ENCODE assay signal across 18 cellular contexts in genomic region chr9:90956026-90956810, GRCh38.
A peak's percentile ranks its signal among the peaks of the same experiment; 100 is the strongest.
DNase-seq lines count a peak whose midpoint lies in the region; ATAC-seq and TF ChIP-seq lines count a peak whose summit lies in the region.
"Had no signal": no experiment of that assay in that cellular context is flagged by ENCODE, and none has a peak within 500 bp of the region (broad histone marks: within the 10 kb centered on the region; RNA-seq: fewer than 3 reads in every experiment).

No MANE protein-coding gene starts in this region.

- TF ChIP-seq CTCF in RWPE2 (IDR thresholded peaks at IDR 0.05; ENCODE audit: poor library complexity, severe bottlenecking) (no peak), foreskin fibroblast (IDR thresholded peaks at IDR 0.05; ENCODE audit: low read depth, low read length) (no peak), thyroid gland (IDR thresholded peaks at IDR 0.05) (no peak)

- H3K27ac ChIP-seq in RWPE2 (ENCODE audit: poor library complexity, severe bottlenecking): no peak overlapping the region
- H3K27ac ChIP-seq in thyroid gland: peak overlapping the region in 2 of 3 donors; percentile 34 to 39
- H3K27ac ChIP-seq: BLaER1 treated with 17β-estradiol and CSF1 and Interleukin-3, amounts not matched to agents 10 nM and 100 nM; pancreas had no signal

- H3K4me3 ChIP-seq in RWPE2 (ENCODE audit: severe bottlenecking) (no peak overlapping the region), foreskin fibroblast (ENCODE audit: low read depth in 1 of 2, low read length in 2 of 2) (no peak overlapping the region), thyroid gland (replicated peaks in 1 of 3) (no peak overlapping the region)
- H3K4me3 ChIP-seq: BLaER1 treated with 17β-estradiol and CSF1 and Interleukin-3, amounts not matched to agents 10 nM and 100 nM; pancreas had no signal

- intact Hi-C loops in thyroid gland (cut with DNase I): no loop called here

- H3K27me3 ChIP-seq in RWPE2 (ENCODE audit: insufficient read depth, poor library complexity, severe bottlenecking) (no peaks in the 10 kb centered on the region), thyroid gland (no peaks in the 10 kb centered on the region)
- H3K27me3 ChIP-seq: BLaER1 treated with 17β-estradiol and CSF1 and Interleukin-3, amounts not matched to agents 10 nM and 100 nM; pancreas had no signal

- H3K9me3 ChIP-seq in RWPE2 (ENCODE audit: severe bottlenecking) (no peaks in the 10 kb centered on the region), thyroid gland (no peaks in the 10 kb centered on the region)
- H3K9me3 ChIP-seq: pancreas had no signal

- DNase-seq in ELR (ENCODE audit: low read depth) (peak; percentile 31), RWPE2 (ENCODE audit: low spot score) (peak; percentile 9), foreskin fibroblast (peak; percentile 28 to 57), thyroid gland (peak; percentile 50 to 54)
- DNase-seq: activated B cell treated with CpG ODN at 0.5 μM for 24 hours; activated CD8-positive, alpha-beta T cell treated with anti-CD3 and anti-CD28 coated beads, Interleukin-2, amount 10 ng/mL, durations not matched to agents 7 days and 5 days; activated naive CD8-positive, alpha-beta T cell treated with anti-CD3 and anti-CD28 coated beads for 36 hours; central memory CD4-positive, alpha-beta T cell; left ventricle myocardium superior; MM.1S; NCI-H187 treated with DMSO at 0.1 percent for 48 hours; NCI-H446; pancreas; SHP77 treated with DMSO at 0.1 percent for 48 hours had no signal

- H3K36me3 ChIP-seq in RWPE2 (ENCODE audit: low read depth) (no peaks in the 10 kb centered on the region), thyroid gland (no peaks in the 10 kb centered on the region)
- H3K36me3 ChIP-seq: BLaER1 treated with 17β-estradiol and CSF1 and Interleukin-3, amounts not matched to agents 10 nM and 100 nM; pancreas had no signal

- TF ChIP-seq POLR2A in thyroid gland (IDR thresholded peaks at IDR 0.05): no peak

- H3K4me1 ChIP-seq in RWPE2 (ENCODE audit: insufficient read depth, poor library complexity, severe bottlenecking) (no peaks in the 10 kb centered on the region), thyroid gland (peaks cover 31 to 32% of the 10 kb centered on the region in 2 donors)
- H3K4me1 ChIP-seq: pancreas had no signal

- ATAC-seq in RWPE2 (ENCODE audit: low read depth) (peak; percentile 67; the same call in 2 of the 3 replicates), GM21515 (IDR thresholded peaks at IDR 0.05; ENCODE audit: unreplicated experiment) (no peak), GM21360 (IDR thresholded peaks at IDR 0.05; ENCODE audit: unreplicated experiment) (no peak), HG03521 (IDR thresholded peaks at IDR 0.05; ENCODE audit: unreplicated experiment) (no peak)
- ATAC-seq: activated CD8-positive, alpha-beta T cell treated with anti-CD3 and anti-CD28 coated beads, Interleukin-2, amount 10 ng/mL, durations not matched to agents 7 days and 5 days; left ventricle myocardium superior; pancreas had no signal

- WGBS in thyroid gland, 2 donors: 71 to 77% methylated on average over 9 of the region's 9 CpGs
